In the genomic region with DNA sequence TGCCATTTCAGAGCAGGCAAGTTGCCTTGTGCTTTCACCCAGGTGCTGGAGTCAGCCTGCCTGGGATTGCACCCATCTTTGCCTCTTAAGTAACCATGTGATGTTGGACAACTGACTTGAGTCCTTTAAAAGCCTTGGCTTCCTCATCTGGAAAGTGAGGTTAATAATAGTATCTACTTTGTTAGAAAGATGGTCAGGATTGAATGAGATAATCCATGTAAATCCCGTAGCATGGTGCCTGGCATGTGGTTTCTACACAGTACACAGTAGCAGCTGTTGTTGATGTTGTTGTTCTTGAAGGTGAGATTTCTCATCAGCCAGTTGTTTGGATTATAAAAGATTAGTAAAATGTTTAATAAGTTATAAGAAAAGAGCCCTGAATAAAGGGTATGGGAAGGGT, we compare ENCODE assay signal across 32 cellular contexts. TPM values are rescaled to one million over a fixed set of nuclear protein-coding genes. Genes with fewer than 3 reads are reported as not detected.
A peak's percentile ranks its signal among the peaks of the same experiment; 100 is the strongest.
DNase-seq lines count a peak whose midpoint lies in the region; ATAC-seq and TF ChIP-seq lines count a peak whose summit lies in the region.
"Had no signal": no experiment of that assay in that cellular context is flagged by ENCODE, and none has a peak within 500 bp of the region (broad histone marks: within the 10 kb centered on the region; RNA-seq: fewer than 3 reads in every experiment).

No MANE protein-coding gene starts in this region.

- no peaks in the 10 kb centered on the region for H3K9me3 ChIP-seq in RWPE2 (ENCODE audit: severe bottlenecking)
- H3K9me3 ChIP-seq in effector memory CD4-positive, alpha-beta T cell (ENCODE audit: control insufficient read depth, low read length): no peaks in the 10 kb centered on the region
- H3K9me3 ChIP-seq: adrenal gland, esophagus muscularis mucosa, left lung, thoracic aorta had no signal

- H3K27ac ChIP-seq in RWPE2 (ENCODE audit: poor library complexity, severe bottlenecking): peak overlapping the region; percentile 87
- peak overlapping the region; percentile 11 for H3K27ac ChIP-seq in effector memory CD4-positive, alpha-beta T cell (ENCODE audit: insufficient read depth, low read length, poor library complexity, severe bottlenecking)
- H3K27ac ChIP-seq: adrenal gland, C4-2B, coronary artery, hepatocyte, parathyroid adenoma, thoracic aorta had no signal

- no peak overlapping the region for H3K4me3 ChIP-seq in RWPE2 (ENCODE audit: severe bottlenecking)
- no peak overlapping the region for H3K4me3 ChIP-seq in effector memory CD4-positive, alpha-beta T cell (ENCODE audit: insufficient read depth, low read depth, low read length, poor library complexity, severe bottlenecking)
- H3K4me3 ChIP-seq: adrenal gland, coronary artery, esophagus muscularis mucosa, hepatocyte, left lung, thoracic aorta had no signal

- H3K27me3 ChIP-seq in RWPE2 (ENCODE audit: insufficient read depth, poor library complexity, severe bottlenecking): no peaks in the 10 kb centered on the region
- H3K27me3 ChIP-seq in effector memory CD4-positive, alpha-beta T cell (replicated peaks; ENCODE audit: control insufficient read depth, insufficient read depth, low read length, poor library complexity, severe bottlenecking): no peaks in the 10 kb centered on the region
- H3K27me3 ChIP-seq: adrenal gland, esophagus muscularis mucosa, hepatocyte, left lung had no signal

- H3K36me3 ChIP-seq in RWPE2 (ENCODE audit: low read depth): peaks cover 3% of the 10 kb centered on the region
- no peaks in the 10 kb centered on the region for H3K36me3 ChIP-seq in effector memory CD4-positive, alpha-beta T cell (ENCODE audit: control insufficient read depth, insufficient read depth, low read length)
- H3K36me3 ChIP-seq: esophagus muscularis mucosa, left lung, thoracic aorta had no signal

- peaks cover 88 to 93% of the 10 kb centered on the region in 2 donors for H3K4me1 Mint-ChIP-seq in natural killer cell
- H3K4me1 Mint-ChIP-seq in natural killer cell treated with Interleukin-12 subunit alpha and Interleukin-12 subunit beta and Interleukin-15 and Interleukin-18, amount 100 ng/mL, for 72 hours (ENCODE audit: low read depth in 2 of 2): peaks cover 75 to 91% of the 10 kb centered on the region in 2 donors
- peaks cover 94% of the 10 kb centered on the region for H3K4me1 Mint-ChIP-seq in stimulated activated effector memory CD8-positive, alpha-beta T cell treated with anti-CD3 and anti-CD28 coated beads, Interleukin-12 subunit alpha, Interleukin-12 subunit beta, amount 100 ng/mL, for 72 hours

- DNase-seq in natural killer cell (no peak), RWPE2 (ENCODE audit: low spot score) (no peak), AG20443 (ENCODE audit: low spot score) (no peak), amygdala (lab: John Stamatoyannopoulos, UW) (no peak), KG1 (lab: John Stamatoyannopoulos, UW) (no peak)
- DNase-seq in natural killer cell treated with Interleukin-12 subunit alpha and Interleukin-12 subunit beta and Interleukin-15 and Interleukin-18, amount 100 ng/mL, for 72 hours (ENCODE audit: low spot score): no peak
- no peak for DNase-seq in effector memory CD4-positive, alpha-beta T cell
- no peak for DNase-seq in stimulated activated effector memory CD8-positive, alpha-beta T cell treated with anti-CD3 and anti-CD28 coated beads, Interleukin-12 subunit alpha, Interleukin-12 subunit beta, amount 100 ng/mL, for 72 hours (ENCODE audit: low spot score in 2 of 2)
- DNase-seq: activated CD4-positive, alpha-beta T cell treated with anti-CD3 and anti-CD28 coated beads, Interleukin-2, amount 10 ng/mL, durations not matched to agents 24 days and 14 days; activated CD8-positive, alpha-beta memory T cell treated with anti-CD3 and anti-CD28 coated beads, Interleukin-2, amount 50 U/mL, for 4 hours; activated effector memory CD4-positive, alpha-beta T cell treated with anti-CD3 and anti-CD28 coated beads, Interleukin-2, amount 50 U/mL, for 16 hours; adrenal gland; DMS153; endodermal cell; foreskin melanocyte; Kasumi-1; left lung; NCI-H1092 treated with DMSO at 0.1 percent for 48 hours; NCI-H187 treated with DMSO at 0.1 percent for 48 hours; NCI-H526 treated with DMSO at 0.1 percent for 48 hours; nephron progenitor cell; right cardiac atrium; stimulated activated CD4-positive, alpha-beta T cell treated with anti-CD3 and anti-CD28 coated beads, Interleukin-12 subunit alpha, Interleukin-12 subunit beta, amount 100 ng/mL, for 4 hours; stimulated activated CD4-positive, alpha-beta T cell treated with anti-CD3 and anti-CD28 coated beads, Interleukin-4, amount 100 ng/mL, for 24 hours; stimulated activated naive CD4-positive, alpha-beta T cell had no signal

- no peak overlapping the region for H3K4me3 Mint-ChIP-seq in natural killer cell
- no peak overlapping the region for H3K4me3 Mint-ChIP-seq in natural killer cell treated with Interleukin-12 subunit alpha and Interleukin-12 subunit beta and Interleukin-15 and Interleukin-18, amount 100 ng/mL, for 72 hours
- no peak overlapping the region for H3K4me3 Mint-ChIP-seq in stimulated activated effector memory CD8-positive, alpha-beta T cell treated with anti-CD3 and anti-CD28 coated beads, Interleukin-12 subunit alpha, Interleukin-12 subunit beta, amount 100 ng/mL, for 72 hours
- H3K4me3 Mint-ChIP-seq: activated CD4-positive, alpha-beta T cell treated with anti-CD3 and anti-CD28 coated beads, Interleukin-2, amount 10 ng/mL, durations not matched to agents 24 days and 14 days; endodermal cell; mesothelial cell of epicardium; nephron progenitor cell had no signal

- H3K27me3 Mint-ChIP-seq in natural killer cell (ENCODE audit: low read depth in 2 of 2): no peaks in the 10 kb centered on the region
- H3K27me3 Mint-ChIP-seq in natural killer cell treated with Interleukin-12 subunit alpha and Interleukin-12 subunit beta and Interleukin-15 and Interleukin-18, amount 100 ng/mL, for 72 hours: no peaks in the 10 kb centered on the region
- H3K27me3 Mint-ChIP-seq: activated CD4-positive, alpha-beta T cell treated with anti-CD3 and anti-CD28 coated beads, Interleukin-2, amount 10 ng/mL, durations not matched to agents 24 days and 14 days had no signal

- H3K4me1 ChIP-seq in RWPE2 (ENCODE audit: insufficient read depth, poor library complexity, severe bottlenecking): peaks cover 34% of the 10 kb centered on the region
- H3K4me1 ChIP-seq in effector memory CD4-positive, alpha-beta T cell (ENCODE audit: control insufficient read depth, insufficient read depth, low read length, poor library complexity, severe bottlenecking): peaks cover 67% of the 10 kb centered on the region

- TF ChIP-seq CTCF in natural killer cell (IDR thresholded peaks at IDR 0.05): no peak
- TF ChIP-seq CTCF in RWPE2 (IDR thresholded peaks at IDR 0.05; ENCODE audit: poor library complexity, severe bottlenecking): no peak

- no peaks in the 10 kb centered on the region for H3K9me3 Mint-ChIP-seq in natural killer cell
- H3K9me3 Mint-ChIP-seq in natural killer cell treated with Interleukin-12 subunit alpha and Interleukin-12 subunit beta and Interleukin-15 and Interleukin-18, amount 100 ng/mL, for 72 hours: no peaks in the 10 kb centered on the region
- H3K9me3 Mint-ChIP-seq in stimulated activated effector memory CD8-positive, alpha-beta T cell treated with anti-CD3 and anti-CD28 coated beads, Interleukin-12 subunit alpha, Interleukin-12 subunit beta, amount 100 ng/mL, for 72 hours: no peaks in the 10 kb centered on the region
- H3K9me3 Mint-ChIP-seq: activated CD4-positive, alpha-beta T cell treated with anti-CD3 and anti-CD28 coated beads, Interleukin-2, amount 10 ng/mL, durations not matched to agents 24 days and 14 days; endodermal cell; mesothelial cell of epicardium; nephron progenitor cell had no signal

- peaks cover 7% of the 10 kb centered on the region for H3K36me3 Mint-ChIP-seq in natural killer cell
- H3K36me3 Mint-ChIP-seq in natural killer cell treated with Interleukin-12 subunit alpha and Interleukin-12 subunit beta and Interleukin-15 and Interleukin-18, amount 100 ng/mL, for 72 hours: peaks cover 6% of the 10 kb centered on the region
- H3K36me3 Mint-ChIP-seq in stimulated activated effector memory CD8-positive, alpha-beta T cell treated with anti-CD3 and anti-CD28 coated beads, Interleukin-12 subunit alpha, Interleukin-12 subunit beta, amount 100 ng/mL, for 72 hours: peaks cover 14% of the 10 kb centered on the region

- peak overlapping the region; percentile 7 to 99 for H3K27ac Mint-ChIP-seq in natural killer cell
- H3K27ac Mint-ChIP-seq in natural killer cell treated with Interleukin-12 subunit alpha and Interleukin-12 subunit beta and Interleukin-15 and Interleukin-18, amount 100 ng/mL, for 72 hours: peak overlapping the region in 1 of 2 donors; percentile 55
- peak overlapping the region; percentile 53 for H3K27ac Mint-ChIP-seq in stimulated activated effector memory CD8-positive, alpha-beta T cell treated with anti-CD3 and anti-CD28 coated beads, Interleukin-12 subunit alpha, Interleukin-12 subunit beta, amount 100 ng/mL, for 72 hours
- H3K27ac Mint-ChIP-seq: activated CD4-positive, alpha-beta T cell treated with anti-CD3 and anti-CD28 coated beads, Interleukin-2, amount 10 ng/mL, durations not matched to agents 24 days and 14 days; endodermal cell; mesothelial cell of epicardium; nephron progenitor cell had no signal

- ATAC-seq in natural killer cell (no peak), RWPE2 (ENCODE audit: low read depth) (no peak)
- no peak for ATAC-seq in natural killer cell treated with Interleukin-12 subunit alpha and Interleukin-12 subunit beta and Interleukin-15 and Interleukin-18, amount 100 ng/mL, for 72 hours
- no peak for ATAC-seq in stimulated activated effector memory CD8-positive, alpha-beta T cell treated with anti-CD3 and anti-CD28 coated beads, Interleukin-12 subunit alpha, Interleukin-12 subunit beta, amount 100 ng/mL, for 72 hours
- ATAC-seq: left lung, right cardiac atrium had no signal

- intact Hi-C loops in natural killer cell (cut with micrococcal nuclease): no loop called here

RNA-seq across cellular contexts. Expression of gene PSMD6, which starts 48.8 kb away (rescaled TPM):
- total RNA-seq in natural killer cell: 100 to 1,000 TPM in 2 of 3 donors, 10 to 100 TPM in 1; 84.4 to 105 (median 102) TPM
- total RNA-seq in natural killer cell treated with Interleukin-12 subunit alpha and Interleukin-12 subunit beta and Interleukin-15 and Interleukin-18, amount 100 ng/mL, for 72 hours: 10 to 100 TPM; 82.7 to 95.7 TPM
